1 cellular context compared by ENCODE assay signal in genomic region chr17:49550764-49551163, GRCh38. TPM values are rescaled to one million over a fixed set of nuclear protein-coding genes. Genes with fewer than 3 reads are reported as not detected.
"Had no signal": no experiment of that assay in that cellular context is flagged by ENCODE, and none has a peak within 500 bp of the region (broad histone marks: within the 10 kb centered on the region; RNA-seq: fewer than 3 reads in every experiment).

No MANE protein-coding gene starts in this region.

RNA-seq across cellular contexts. Expression of gene NXPH3, which starts 24.9 kb away (rescaled TPM):
- total RNA-seq: HT-29 had no signal

RNA-seq across cellular contexts. Expression of gene NGFR, which starts 55.7 kb away (rescaled TPM):
- total RNA-seq: HT-29 had no signal
